In genomic region chrX:150729956-150730355, GRCh38 we compare ENCODE assay signal across 30 cellular contexts.
"Had no signal": no experiment of that assay in that cellular context is flagged by ENCODE, and none has a peak within 500 bp of the region (broad histone marks: within the 10 kb centered on the region; RNA-seq: fewer than 3 reads in every experiment).

No MANE protein-coding gene starts in this region.

- H3K36me3 ChIP-seq: cardiac muscle cell had no signal

- H3K4me3 ChIP-seq: cardiac muscle cell, K562, SJCRH30, SK-N-MC had no signal

- ATAC-seq: activated CD8-positive, alpha-beta T cell treated with anti-CD3 and anti-CD28 coated beads for 36 hours; activated T-cell treated with anti-CD3 and anti-CD28 coated beads, Interleukin-2, amount 50 U/mL, for 72 hours; activated T-helper 17 cell treated with anti-CD3 and anti-CD28 coated beads, Interleukin-2, amount 50 U/mL, for 72 hours; K562; Panc1 had no signal

- H3K4me3 Mint-ChIP-seq: activated CD4-positive, alpha-beta T cell treated with anti-CD3 and anti-CD28 coated beads, Interleukin-2, amount 10 ng/mL, durations not matched to agents 24 days and 14 days; activated CD8-positive, alpha-beta T cell treated with anti-CD3 and anti-CD28 coated beads for 36 hours; activated naive CD8-positive, alpha-beta T cell treated with anti-CD3 and anti-CD28 coated beads for 36 hours; activated T-cell treated with anti-CD3 and anti-CD28 coated beads, Interleukin-2, amount 50 U/mL, for 72 hours; activated T-helper 17 cell treated with anti-CD3 and anti-CD28 coated beads, Interleukin-2, amount 50 U/mL, for 72 hours; central memory CD8-positive, alpha-beta T cell had no signal

- H3K4me1 ChIP-seq: SJCRH30 had no signal

- H3K9me3 Mint-ChIP-seq: activated CD4-positive, alpha-beta T cell treated with anti-CD3 and anti-CD28 coated beads, Interleukin-2, amount 10 ng/mL, durations not matched to agents 24 days and 14 days; activated CD8-positive, alpha-beta T cell treated with anti-CD3 and anti-CD28 coated beads for 36 hours; activated naive CD8-positive, alpha-beta T cell treated with anti-CD3 and anti-CD28 coated beads for 36 hours; activated T-cell treated with anti-CD3 and anti-CD28 coated beads, Interleukin-2, amount 50 U/mL, for 72 hours; activated T-helper 17 cell treated with anti-CD3 and anti-CD28 coated beads, Interleukin-2, amount 50 U/mL, for 72 hours; central memory CD8-positive, alpha-beta T cell had no signal

- H3K27me3 Mint-ChIP-seq: activated CD4-positive, alpha-beta T cell treated with anti-CD3 and anti-CD28 coated beads, Interleukin-2, amount 10 ng/mL, durations not matched to agents 24 days and 14 days; activated CD8-positive, alpha-beta T cell treated with anti-CD3 and anti-CD28 coated beads for 36 hours; activated naive CD8-positive, alpha-beta T cell treated with anti-CD3 and anti-CD28 coated beads for 36 hours; activated T-helper 17 cell treated with anti-CD3 and anti-CD28 coated beads, Interleukin-2, amount 50 U/mL, for 72 hours; central memory CD8-positive, alpha-beta T cell had no signal

- H3K27ac Mint-ChIP-seq: activated CD4-positive, alpha-beta T cell treated with anti-CD3 and anti-CD28 coated beads, Interleukin-2, amount 10 ng/mL, durations not matched to agents 24 days and 14 days; activated CD8-positive, alpha-beta T cell treated with anti-CD3 and anti-CD28 coated beads for 36 hours; activated naive CD8-positive, alpha-beta T cell treated with anti-CD3 and anti-CD28 coated beads for 36 hours; activated T-cell treated with anti-CD3 and anti-CD28 coated beads, Interleukin-2, amount 50 U/mL, for 72 hours had no signal

- DNase-seq: activated CD4-positive, alpha-beta T cell treated with anti-CD3 and anti-CD28 coated beads, Interleukin-2, amount 10 ng/mL, durations not matched to agents 24 days and 14 days; activated CD4-positive, alpha-beta T cell treated with anti-CD3 and anti-CD28 coated beads, Interleukin-2, amount 50 U/mL, for 4 hours; activated CD8-positive, alpha-beta T cell treated with anti-CD3 and anti-CD28 coated beads for 36 hours; activated effector memory CD4-positive, alpha-beta T cell treated with anti-CD3 and anti-CD28 coated beads, Interleukin-2, amount 50 U/mL, for 16 hours; activated naive CD4-positive, alpha-beta T cell; activated naive CD4-positive, alpha-beta T cell treated with anti-CD3 and anti-CD28 coated beads, Interleukin-2, amount 50 U/mL, for 16 hours; activated naive CD8-positive, alpha-beta T cell treated with anti-CD3 and anti-CD28 coated beads for 36 hours; activated T-cell treated with anti-CD3 and anti-CD28 coated beads, Interleukin-2, amount 50 U/mL, for 1 hour; activated T-cell treated with anti-CD3 and anti-CD28 coated beads, Interleukin-2, amount 50 U/mL, for 72 hours; amniotic stem cell; aorta; MV-4-11; NCI-H1092 treated with DMSO at 0.1 percent for 48 hours; NCI-H1417; NCI-H187 treated with DMSO at 0.1 percent for 48 hours; NCI-H2081; NCI-H2171 treated with DMSO at 0.1 percent for 48 hours; NCI-H2227 treated with DMSO at 0.1 percent for 48 hours; NCI-H524 treated with DMSO at 0.1 percent for 48 hours; NK-92 treated with Interleukin-12 subunit alpha and Interleukin-12 subunit beta, amount 100 ng/mL, for 24 hours; OCI-M1; SHP77; SJCRH30; T1000 had no signal

- FAIRE-seq: K562 had no signal

- H3K9me3 ChIP-seq: SJCRH30 had no signal

- H3K27me3 ChIP-seq: cardiac muscle cell, SJCRH30 had no signal

- H3K27ac ChIP-seq: cardiac muscle cell, SJCRH30, SK-N-MC had no signal
